In the genomic region with DNA sequence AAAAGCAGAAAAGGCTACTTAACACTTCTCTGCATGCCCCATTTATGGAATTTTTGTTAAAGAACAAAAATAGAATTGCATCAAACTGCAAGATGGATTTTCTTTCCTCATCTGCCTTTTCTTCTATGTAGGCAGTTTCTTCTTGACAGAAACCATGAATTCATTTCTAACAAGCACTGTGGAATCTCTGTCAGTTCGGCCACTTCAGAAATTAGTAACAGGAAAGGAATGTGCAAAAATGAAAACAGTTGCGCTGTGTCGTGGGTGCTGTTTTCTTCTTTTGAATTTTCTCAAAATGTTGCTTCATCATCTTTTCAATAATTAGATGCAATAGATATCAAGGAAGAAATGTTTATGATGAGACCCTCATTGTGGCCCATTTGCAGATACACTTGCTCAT, we compare ENCODE assay signal across 18 cellular contexts.
DNase-seq lines count a peak whose midpoint lies in the region; ATAC-seq, FAIRE-seq and TF ChIP-seq lines count a peak whose summit lies in the region.
"Had no signal": no experiment of that assay in that cellular context is flagged by ENCODE, and none has a peak within 500 bp of the region (broad histone marks: within the 10 kb centered on the region; RNA-seq: fewer than 3 reads in every experiment).

No MANE protein-coding gene starts in this region.

- H3K9me3 ChIP-seq in astrocyte (ENCODE audit: insufficient read depth, low read depth, low read length) (no peaks in the 10 kb centered on the region), left lung (no peaks in the 10 kb centered on the region)
- H3K9me3 ChIP-seq: heart left ventricle had no signal

- H3K9me3 Mint-ChIP-seq in HFFc6: no peaks in the 10 kb centered on the region
- no peaks in the 10 kb centered on the region for H3K9me3 Mint-ChIP-seq in astrocyte (ENCODE audit: unreplicated experiment)
- H3K9me3 Mint-ChIP-seq: activated naive CD8-positive, alpha-beta T cell treated with anti-CD3 and anti-CD28 coated beads, Interleukin-2, amount 10 ng/mL, durations not matched to agents 7 days and 5 days; CD4-positive, alpha-beta T cell; stimulated activated memory B cell treated with anti-CD40 and anti-IgM and Interleukin-4, amounts not matched to agents 10 μg/mL and 1 μg/mL and 100 μg/mL, for 72 hours had no signal

- H3K4me1 ChIP-seq in astrocyte (ENCODE audit: insufficient read depth, low read length) (peaks cover 11% of the 10 kb centered on the region), left lung (no peaks in the 10 kb centered on the region)
- H3K4me1 ChIP-seq: heart left ventricle had no signal

- peak; percentile 99 for FAIRE-seq in astrocyte (lab: Jason Lieb, UNC)

- ATAC-seq in left lung: peak; percentile 45
- ATAC-seq: activated CD8-positive, alpha-beta T cell treated with anti-CD3 and anti-CD28 coated beads, Interleukin-2, amount 10 ng/mL, durations not matched to agents 7 days and 5 days; heart left ventricle; left lobe of liver; stimulated activated memory B cell treated with anti-CD40 and anti-IgM and Interleukin-4, amounts not matched to agents 10 μg/mL and 1 μg/mL and 100 μg/mL, for 72 hours had no signal

- H3K27ac ChIP-seq in astrocyte (ENCODE audit: low read depth, low read length): no peak overlapping the region
- H3K27ac ChIP-seq in left lung: no peak overlapping the region
- H3K27ac ChIP-seq in caudate nucleus (ENCODE audit: low read depth, low read length): no peak overlapping the region
- H3K27ac ChIP-seq: dorsolateral prefrontal cortex, heart left ventricle had no signal

- peak; percentile 12 for DNase-seq in AG08396 (ENCODE audit: low spot score)
- peak; percentile 37 for DNase-seq in HFFc6
- peak; percentile 51 for DNase-seq in astrocyte (ENCODE audit: low read depth)
- DNase-seq in left lung: no peak
- DNase-seq in DMS79 (lab: John Stamatoyannopoulos, UW): no peak
- DNase-seq in cerebellar nuclear complex (lab: John Stamatoyannopoulos, UW): no peak
- DNase-seq in HuH-7.5 (ENCODE audit: low spot score): no peak
- no peak for DNase-seq in caudate nucleus (lab: John Stamatoyannopoulos, UW)
- DNase-seq: activated CD8-positive, alpha-beta T cell treated with anti-CD3 and anti-CD28 coated beads, Interleukin-2, amount 10 ng/mL, durations not matched to agents 7 days and 5 days; activated naive CD8-positive, alpha-beta T cell treated with anti-CD3 and anti-CD28 coated beads, Interleukin-2, amount 10 ng/mL, durations not matched to agents 7 days and 5 days; CD4-positive, alpha-beta T cell; dorsolateral prefrontal cortex; heart left ventricle; MM.1S; NCI-H2227 treated with DMSO at 0.1 percent for 48 hours; occipital lobe had no signal

- no peaks in the 10 kb centered on the region for H3K79me2 ChIP-seq in astrocyte (ENCODE audit: insufficient read depth, low read length)

- no peak overlapping the region for H2AFZ ChIP-seq in astrocyte (ENCODE audit: low read depth, low read length)

- H3K4me3 ChIP-seq in astrocyte (ENCODE audit: insufficient read depth, low read depth, low read length): no peak overlapping the region
- H3K4me3 ChIP-seq in left lung: no peak overlapping the region
- H3K4me3 ChIP-seq: dorsolateral prefrontal cortex, heart left ventricle had no signal

- no peak overlapping the region for H3K9ac ChIP-seq in astrocyte (ENCODE audit: low read length)

- H3K4me3 Mint-ChIP-seq in HFFc6: peak overlapping the region; percentile 69
- H3K4me3 Mint-ChIP-seq in astrocyte (ENCODE audit: unreplicated experiment): no peak overlapping the region
- H3K4me3 Mint-ChIP-seq: activated CD8-positive, alpha-beta T cell treated with anti-CD3 and anti-CD28 coated beads, Interleukin-2, amount 10 ng/mL, durations not matched to agents 7 days and 5 days; activated naive CD8-positive, alpha-beta T cell treated with anti-CD3 and anti-CD28 coated beads, Interleukin-2, amount 10 ng/mL, durations not matched to agents 7 days and 5 days; CD4-positive, alpha-beta T cell; stimulated activated memory B cell treated with anti-CD40 and anti-IgM and Interleukin-4, amounts not matched to agents 10 μg/mL and 1 μg/mL and 100 μg/mL, for 72 hours had no signal

- H3K27ac Mint-ChIP-seq in HFFc6: no peak overlapping the region
- peak overlapping the region; percentile 75 for H3K27ac Mint-ChIP-seq in astrocyte (ENCODE audit: unreplicated experiment)
- H3K27ac Mint-ChIP-seq: activated CD8-positive, alpha-beta T cell treated with anti-CD3 and anti-CD28 coated beads, Interleukin-2, amount 10 ng/mL, durations not matched to agents 7 days and 5 days; activated naive CD8-positive, alpha-beta T cell treated with anti-CD3 and anti-CD28 coated beads, Interleukin-2, amount 10 ng/mL, durations not matched to agents 7 days and 5 days; CD4-positive, alpha-beta T cell; stimulated activated memory B cell treated with anti-CD40 and anti-IgM and Interleukin-4, amounts not matched to agents 10 μg/mL and 1 μg/mL and 100 μg/mL, for 72 hours had no signal

- TF ChIP-seq CTCF in HFFc6 (IDR thresholded peaks at IDR 0.05) (no peak), astrocyte (IDR thresholded peaks at IDR 0.05; ENCODE audit: insufficient read depth, low read depth, low read length) (no peak), left lung (IDR thresholded peaks at IDR 0.05) (no peak)

- no peaks in the 10 kb centered on the region for H4K20me1 ChIP-seq in astrocyte (ENCODE audit: insufficient read depth, low read length)

- H3K27me3 Mint-ChIP-seq in HFFc6 (ENCODE audit: insufficient read depth) (peaks cover 5% of the 10 kb centered on the region), astrocyte (ENCODE audit: low read depth, unreplicated experiment) (no peaks in the 10 kb centered on the region)

- peak overlapping the region; percentile 55 for H3K4me2 ChIP-seq in astrocyte (ENCODE audit: low read length)

- H3K36me3 ChIP-seq in astrocyte (ENCODE audit: insufficient read depth, low read length) (no peaks in the 10 kb centered on the region), left lung (no peaks in the 10 kb centered on the region)
- H3K36me3 ChIP-seq: heart left ventricle had no signal

- intact Hi-C loops in left lung (cut with DNase I): no loop called here

- H3K27me3 ChIP-seq in astrocyte (ENCODE audit: insufficient read depth, low read length) (no peaks in the 10 kb centered on the region), left lung (peaks cover under 1 to 26% of the 10 kb centered on the region in 2 donors)

- peaks cover 15% of the 10 kb centered on the region for H3K4me1 Mint-ChIP-seq in HFFc6 (ENCODE audit: low read depth)
- peaks cover 29% of the 10 kb centered on the region for H3K4me1 Mint-ChIP-seq in astrocyte (ENCODE audit: low read depth, unreplicated experiment)
- H3K4me1 Mint-ChIP-seq: activated naive CD8-positive, alpha-beta T cell treated with anti-CD3 and anti-CD28 coated beads, Interleukin-2, amount 10 ng/mL, durations not matched to agents 7 days and 5 days had no signal

- H3K36me3 Mint-ChIP-seq in HFFc6 (ENCODE audit: low read depth) (no peaks in the 10 kb centered on the region), astrocyte (ENCODE audit: low read depth, unreplicated experiment) (no peaks in the 10 kb centered on the region)
- H3K36me3 Mint-ChIP-seq: activated naive CD8-positive, alpha-beta T cell treated with anti-CD3 and anti-CD28 coated beads, Interleukin-2, amount 10 ng/mL, durations not matched to agents 7 days and 5 days; stimulated activated memory B cell treated with anti-CD40 and anti-IgM and Interleukin-4, amounts not matched to agents 10 μg/mL and 1 μg/mL and 100 μg/mL, for 72 hours had no signal

Comparison
In these comparisons a context has a peak if more than half of its experiments do, and no peak if none do; other contexts are left out.
1. DNase-seq: peak in AG08396 (single experiment), HFFc6 (single experiment) and astrocyte (single experiment); none in left lung (0 of 2), DMS79 (single experiment), cerebellar nuclear complex (0 of 2), HuH-7.5 (single experiment) and caudate nucleus (0 of 61).